27 cellular contexts compared by ENCODE assay signal in genomic region chr9:29144476-29144875, GRCh38.
DNase-seq lines count a peak whose midpoint lies in the region; ATAC-seq, FAIRE-seq and TF ChIP-seq lines count a peak whose summit lies in the region.
"Had no signal": no experiment of that assay in that cellular context is flagged by ENCODE, and none has a peak within 500 bp of the region (broad histone marks: within the 10 kb centered on the region; RNA-seq: fewer than 3 reads in every experiment).

No MANE protein-coding gene starts in this region.

- H3K4me3 Mint-ChIP-seq in astrocyte (ENCODE audit: unreplicated experiment): no peak overlapping the region
- H3K4me3 Mint-ChIP-seq in CD14-positive monocyte: no peak overlapping the region
- H3K4me3 Mint-ChIP-seq: activated CD4-positive, alpha-beta T cell treated with anti-CD3 and anti-CD28 coated beads, Interleukin-2, amount 10 ng/mL, durations not matched to agents 7 days and 5 days; activated naive CD8-positive, alpha-beta T cell treated with anti-CD3 and anti-CD28 coated beads, Interleukin-2, amount 50 U/mL, for 24 hours; activated T-cell treated with anti-CD3 and anti-CD28 coated beads, Interleukin-2, amount 50 U/mL, for 24 hours; natural killer cell; stimulated activated memory B cell treated with anti-CD40 and anti-IgM and Interleukin-4, amounts not matched to agents 10 μg/mL and 1 μg/mL and 100 μg/mL, for 72 hours; T-helper 2 cell treated with Interferon-gamma antibody and Interleukin-4, amounts not matched to agents 5 μg/mL and 100 μg/mL, for 36 hours; type B pancreatic cell; WTC11 had no signal

- no peak overlapping the region for H3K4me2 ChIP-seq in OCI-LY1 (ENCODE audit: low read length)
- H3K4me2 ChIP-seq in astrocyte (ENCODE audit: low read length): no peak overlapping the region
- H3K4me2 ChIP-seq: BLaER1 treated with 17β-estradiol and CSF1 and Interleukin-3, amounts not matched to agents 10 nM and 100 nM had no signal

- H3K79me2 ChIP-seq in OCI-LY1 (ENCODE audit: insufficient read depth, low read length): no peaks in the 10 kb centered on the region
- H3K79me2 ChIP-seq in astrocyte (ENCODE audit: insufficient read depth, low read length): no peaks in the 10 kb centered on the region

- TF ChIP-seq CTCF in OCI-LY1 (IDR thresholded peaks at IDR 0.05; ENCODE audit: low read length) (no peak), astrocyte (IDR thresholded peaks at IDR 0.05; ENCODE audit: insufficient read depth, low read depth, low read length) (no peak), CD14-positive monocyte (IDR thresholded peaks at IDR 0.05) (no peak)

- no peak for ATAC-seq in HG03342 (IDR thresholded peaks at IDR 0.05; ENCODE audit: unreplicated experiment)
- ATAC-seq in GM21576 (IDR thresholded peaks at IDR 0.05; ENCODE audit: unreplicated experiment): no peak
- ATAC-seq: activated naive CD8-positive, alpha-beta T cell treated with anti-CD3 and anti-CD28 coated beads, Interleukin-2, amount 50 U/mL, for 24 hours; body of pancreas; GM12878; natural killer cell; stimulated activated memory B cell treated with anti-CD40 and anti-IgM and Interleukin-4, amounts not matched to agents 10 μg/mL and 1 μg/mL and 100 μg/mL, for 72 hours; WTC11 had no signal

- no peaks in the 10 kb centered on the region for H3K9me2 ChIP-seq in OCI-LY1 (ENCODE audit: low read depth, low read length)

- H3K4me3 ChIP-seq in OCI-LY1 (ENCODE audit: low read depth, low read length, poor library complexity, severe bottlenecking) (no peak overlapping the region), astrocyte (ENCODE audit: insufficient read depth, low read depth, low read length) (no peak overlapping the region)
- H3K4me3 ChIP-seq: BLaER1 treated with 17β-estradiol and CSF1 and Interleukin-3, amounts not matched to agents 10 nM and 100 nM; body of pancreas; esophagus squamous epithelium; GM12878 had no signal

- H2AFZ ChIP-seq in OCI-LY1 (ENCODE audit: low read length): 0 out of 2 replicates have a peak overlapping the region, but pooled peaks have one; percentile 37
- H2AFZ ChIP-seq in astrocyte (ENCODE audit: low read depth, low read length): no peak overlapping the region

- H3F3A ChIP-seq in OCI-LY1 (ENCODE audit: insufficient read depth, low read length): no peaks in the 10 kb centered on the region

- intact Hi-C loops in CD14-positive monocyte (cut with micrococcal nuclease): no loop called here

- H3K27ac Mint-ChIP-seq in astrocyte (ENCODE audit: unreplicated experiment) (no peak overlapping the region), CD14-positive monocyte (no peak overlapping the region)
- H3K27ac Mint-ChIP-seq: activated CD4-positive, alpha-beta T cell treated with anti-CD3 and anti-CD28 coated beads, Interleukin-2, amount 10 ng/mL, durations not matched to agents 7 days and 5 days; activated naive CD8-positive, alpha-beta T cell treated with anti-CD3 and anti-CD28 coated beads, Interleukin-2, amount 50 U/mL, for 24 hours; activated T-cell treated with anti-CD3 and anti-CD28 coated beads, Interleukin-2, amount 50 U/mL, for 24 hours; natural killer cell; stimulated activated memory B cell treated with anti-CD40 and anti-IgM and Interleukin-4, amounts not matched to agents 10 μg/mL and 1 μg/mL and 100 μg/mL, for 72 hours; T-helper 2 cell treated with Interferon-gamma antibody and Interleukin-4, amounts not matched to agents 5 μg/mL and 100 μg/mL, for 36 hours; type B pancreatic cell; WTC11 had no signal

- no peak for FAIRE-seq in astrocyte (lab: Jason Lieb, UNC)
- FAIRE-seq: endometrium, GM12878, islet of Langerhans had no signal

- H3K4me1 Mint-ChIP-seq in astrocyte (ENCODE audit: low read depth, unreplicated experiment): no peaks in the 10 kb centered on the region
- H3K4me1 Mint-ChIP-seq in CD14-positive monocyte: no peaks in the 10 kb centered on the region
- H3K4me1 Mint-ChIP-seq: activated CD4-positive, alpha-beta T cell treated with anti-CD3 and anti-CD28 coated beads, Interleukin-2, amount 10 ng/mL, durations not matched to agents 7 days and 5 days; activated naive CD8-positive, alpha-beta T cell treated with anti-CD3 and anti-CD28 coated beads, Interleukin-2, amount 50 U/mL, for 24 hours; stimulated activated memory B cell treated with anti-CD40 and anti-IgM and Interleukin-4, amounts not matched to agents 10 μg/mL and 1 μg/mL and 100 μg/mL, for 72 hours; WTC11 had no signal

- H3K27ac ChIP-seq in OCI-LY1 (ENCODE audit: low read depth, low read length, poor library complexity, severe bottlenecking) (no peak overlapping the region), astrocyte (ENCODE audit: low read depth, low read length) (no peak overlapping the region)
- H3K27ac ChIP-seq: BLaER1 treated with 17β-estradiol and CSF1 and Interleukin-3, amounts not matched to agents 10 nM and 100 nM; body of pancreas; esophagus squamous epithelium had no signal

- H3K4me1 ChIP-seq in OCI-LY1 (ENCODE audit: insufficient read depth, low read length, severe bottlenecking) (no peaks in the 10 kb centered on the region), astrocyte (ENCODE audit: insufficient read depth, low read length) (no peaks in the 10 kb centered on the region)
- H3K4me1 ChIP-seq: BLaER1 treated with 17β-estradiol and CSF1 and Interleukin-3, amounts not matched to agents 10 nM and 100 nM; body of pancreas; esophagus squamous epithelium had no signal

- no peaks in the 10 kb centered on the region for H3K27me3 ChIP-seq in OCI-LY1 (ENCODE audit: insufficient read depth, low read length)
- H3K27me3 ChIP-seq in astrocyte (ENCODE audit: insufficient read depth, low read length): no peaks in the 10 kb centered on the region
- H3K27me3 ChIP-seq: BLaER1 treated with 17β-estradiol and CSF1 and Interleukin-3, amounts not matched to agents 10 nM and 100 nM; body of pancreas; esophagus squamous epithelium had no signal

- DNase-seq in COR-L47 (lab: John Stamatoyannopoulos, UW): peak; percentile 36
- DNase-seq in LHCN-M2 (ENCODE audit: low read depth): peak; percentile 9
- DNase-seq in astrocyte (ENCODE audit: low read depth): peak; percentile 6
- no peak for DNase-seq in CD14-positive monocyte (ENCODE audit: low spot score)
- DNase-seq: activated CD4-positive, alpha-beta T cell treated with anti-CD3 and anti-CD28 coated beads, Interleukin-2, amount 10 ng/mL, durations not matched to agents 7 days and 5 days; activated gamma-delta T cell; activated naive CD8-positive, alpha-beta T cell treated with anti-CD3 and anti-CD28 coated beads, Interleukin-2, amount 50 U/mL, for 24 hours; activated T-cell treated with anti-CD3 and anti-CD28 coated beads, Interleukin-2, amount 50 U/mL, for 24 hours; body of pancreas; cerebellar nuclear complex; esophagus squamous epithelium; IMR-90; natural killer cell; NCI-H524 treated with DMSO at 0.1 percent for 48 hours; stimulated activated CD4-positive, alpha-beta T cell treated with anti-CD3 and anti-CD28 coated beads, Interleukin-4, amount 100 ng/mL, for 4 hours; substantia nigra had no signal

- H4K20me1 ChIP-seq in OCI-LY1 (ENCODE audit: insufficient read depth, low read length) (no peaks in the 10 kb centered on the region), astrocyte (ENCODE audit: insufficient read depth, low read length) (no peaks in the 10 kb centered on the region)
- H4K20me1 ChIP-seq: BLaER1 treated with 17β-estradiol and CSF1 and Interleukin-3, amounts not matched to agents 10 nM and 100 nM had no signal

- H3K9me3 ChIP-seq in OCI-LY1 (ENCODE audit: low read length) (peaks cover 5% of the 10 kb centered on the region), astrocyte (ENCODE audit: insufficient read depth, low read depth, low read length) (no peaks in the 10 kb centered on the region)
- H3K9me3 ChIP-seq: body of pancreas, esophagus squamous epithelium had no signal

- no peaks in the 10 kb centered on the region for H3K27me3 Mint-ChIP-seq in astrocyte (ENCODE audit: low read depth, unreplicated experiment)
- H3K27me3 Mint-ChIP-seq in CD14-positive monocyte (ENCODE audit: low read depth in 3 of 3): no peaks in the 10 kb centered on the region
- H3K27me3 Mint-ChIP-seq: activated CD4-positive, alpha-beta T cell treated with anti-CD3 and anti-CD28 coated beads, Interleukin-2, amount 10 ng/mL, durations not matched to agents 7 days and 5 days; activated naive CD8-positive, alpha-beta T cell treated with anti-CD3 and anti-CD28 coated beads, Interleukin-2, amount 50 U/mL, for 24 hours; activated T-cell treated with anti-CD3 and anti-CD28 coated beads, Interleukin-2, amount 50 U/mL, for 24 hours; stimulated activated memory B cell treated with anti-CD40 and anti-IgM and Interleukin-4, amounts not matched to agents 10 μg/mL and 1 μg/mL and 100 μg/mL, for 72 hours; type B pancreatic cell had no signal

- H3K36me3 Mint-ChIP-seq in astrocyte (ENCODE audit: low read depth, unreplicated experiment) (no peaks in the 10 kb centered on the region), CD14-positive monocyte (no peaks in the 10 kb centered on the region)
- H3K36me3 Mint-ChIP-seq: stimulated activated memory B cell treated with anti-CD40 and anti-IgM and Interleukin-4, amounts not matched to agents 10 μg/mL and 1 μg/mL and 100 μg/mL, for 72 hours; type B pancreatic cell had no signal

- H3K36me3 ChIP-seq in OCI-LY1 (ENCODE audit: insufficient read depth, low read length) (no peaks in the 10 kb centered on the region), astrocyte (ENCODE audit: insufficient read depth, low read length) (no peaks in the 10 kb centered on the region)
- H3K36me3 ChIP-seq: BLaER1 treated with 17β-estradiol and CSF1 and Interleukin-3, amounts not matched to agents 10 nM and 100 nM; esophagus squamous epithelium had no signal

- H3K9me3 Mint-ChIP-seq in astrocyte (ENCODE audit: unreplicated experiment) (peaks cover 5% of the 10 kb centered on the region), CD14-positive monocyte (peaks cover 0 to 4% (median 2%) of the 10 kb centered on the region in 7 donors)
- H3K9me3 Mint-ChIP-seq: type B pancreatic cell had no signal

- H3K9ac ChIP-seq in OCI-LY1 (ENCODE audit: low read length): no peak overlapping the region
- H3K9ac ChIP-seq in astrocyte (ENCODE audit: low read length): no peak overlapping the region
- H3K9ac ChIP-seq: BLaER1 treated with 17β-estradiol and CSF1 and Interleukin-3, amounts not matched to agents 10 nM and 100 nM had no signal
